19 cellular contexts compared by ENCODE assay signal in the genomic region with DNA sequence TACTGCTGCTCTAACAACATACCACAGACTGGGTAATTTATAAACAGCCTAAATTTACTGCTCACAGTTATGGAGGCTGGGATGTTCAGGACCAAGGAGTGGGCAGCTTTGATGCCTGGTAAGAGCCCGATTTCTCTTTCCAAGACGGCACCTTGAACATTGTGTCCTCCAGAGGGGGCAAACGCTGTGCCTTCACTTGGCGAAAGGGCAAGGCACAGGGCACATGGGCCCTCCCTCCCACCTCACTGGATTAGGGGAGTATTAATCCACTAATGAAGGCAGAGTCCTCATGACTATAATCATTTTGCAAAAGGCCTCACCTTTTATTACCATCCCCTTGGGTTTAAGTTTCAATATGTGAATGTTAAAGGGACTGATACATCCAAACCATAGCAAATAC.
"Had no signal": no experiment of that assay in that cellular context is flagged by ENCODE, and none has a peak within 500 bp of the region (broad histone marks: within the 10 kb centered on the region; RNA-seq: fewer than 3 reads in every experiment).

No MANE protein-coding gene starts in this region.

- H3K36me3 ChIP-seq: lower lobe of right lung, ovary, sigmoid colon, thoracic aorta, tibial nerve, upper lobe of right lung, uterus had no signal

- H3K27me3 Mint-ChIP-seq: stimulated activated memory B cell treated with anti-CD40 and anti-IgM and Interleukin-4, amounts not matched to agents 10 μg/mL and 1 μg/mL and 100 μg/mL, for 72 hours had no signal

- H3K4me1 Mint-ChIP-seq: natural killer cell; stimulated activated memory B cell treated with anti-CD40 and anti-IgM and Interleukin-4, amounts not matched to agents 10 μg/mL and 1 μg/mL and 100 μg/mL, for 72 hours had no signal

- H3K4me3 Mint-ChIP-seq: natural killer cell; stimulated activated memory B cell treated with anti-CD40 and anti-IgM and Interleukin-4, amounts not matched to agents 10 μg/mL and 1 μg/mL and 100 μg/mL, for 72 hours had no signal

- H3K36me3 Mint-ChIP-seq: natural killer cell; stimulated activated memory B cell treated with anti-CD40 and anti-IgM and Interleukin-4, amounts not matched to agents 10 μg/mL and 1 μg/mL and 100 μg/mL, for 72 hours had no signal

- H3K4me1 ChIP-seq: lower lobe of right lung, psoas muscle, sigmoid colon, tibial nerve, upper lobe of right lung, uterus had no signal

- DNase-seq: dorsolateral prefrontal cortex; effector CD4-positive, alpha-beta T cell; hypothalamus; left ventricle myocardium superior; lower lobe of right lung; natural killer cell; occipital lobe; ovary; posterior cingulate gyrus; psoas muscle; right cardiac atrium; sigmoid colon; stimulated activated CD4-positive, alpha-beta T cell treated with anti-CD3 and anti-CD28 coated beads, Interleukin-4, amount 100 ng/mL, for 4 hours; stimulated activated naive CD8-positive, alpha-beta T cell treated with anti-CD3 and anti-CD28 coated beads, Interleukin-15, Interleukin-2, amounts not matched to agents 100 U/mL and 50 U/mL, for 24 hours; upper lobe of right lung; uterus had no signal

- H3K9me3 ChIP-seq: lower lobe of right lung, ovary, thoracic aorta, upper lobe of right lung, uterus had no signal

- H3K27ac Mint-ChIP-seq: natural killer cell; stimulated activated memory B cell treated with anti-CD40 and anti-IgM and Interleukin-4, amounts not matched to agents 10 μg/mL and 1 μg/mL and 100 μg/mL, for 72 hours had no signal

- ATAC-seq: left ventricle myocardium superior; lower lobe of right lung; natural killer cell; psoas muscle; right cardiac atrium; stimulated activated memory B cell treated with anti-CD40 and anti-IgM and Interleukin-4, amounts not matched to agents 10 μg/mL and 1 μg/mL and 100 μg/mL, for 72 hours; stimulated activated naive CD8-positive, alpha-beta T cell treated with anti-CD3 and anti-CD28 coated beads, Interleukin-15, Interleukin-2, amounts not matched to agents 100 U/mL and 50 U/mL, for 24 hours; upper lobe of right lung had no signal

- H3K4me3 ChIP-seq: dorsolateral prefrontal cortex, lower lobe of right lung, ovary, psoas muscle, sigmoid colon, thoracic aorta, tibial nerve, upper lobe of right lung, uterus had no signal

- H3K27ac ChIP-seq: dorsolateral prefrontal cortex, lower lobe of right lung, ovary, psoas muscle, sigmoid colon, thoracic aorta, tibial nerve, upper lobe of right lung, uterus had no signal

- H3K27me3 ChIP-seq: dorsolateral prefrontal cortex, ovary, sigmoid colon, tibial nerve, upper lobe of right lung, uterus had no signal
